8 cellular contexts compared by ENCODE assay signal in genomic region chr4:54227261-54228063, GRCh38. TPM values are rescaled to one million over a fixed set of nuclear protein-coding genes. Genes with fewer than 3 reads are reported as not detected.
DNase-seq lines count a peak whose midpoint lies in the region; ATAC-seq and TF ChIP-seq lines count a peak whose summit lies in the region.

No MANE protein-coding gene starts in this region.

- no peaks in the 10 kb centered on the region for H3K9me2 ChIP-seq in SK-N-SH

- H3K27me3 Mint-ChIP-seq in naive thymus-derived CD8-positive, alpha-beta T cell: peaks cover 29 to 98% (median 73%) of the 10 kb centered on the region in 5 donors

- TF ChIP-seq CTCF in AG04450 (IDR thresholded peaks at IDR 0.05; ENCODE audit: low read depth, low read length) (no peak), SK-N-SH (IDR thresholded peaks at IDR 0.05) (no peak), esophagus muscularis mucosa (IDR thresholded peaks at IDR 0.05) (no peak)

- H3K9me3 ChIP-seq in AG04450 (ENCODE audit: control insufficient read depth, insufficient read depth, low read length) (peaks cover 12% of the 10 kb centered on the region; the same call in 1 of the 2 replicates), SK-N-SH (no peaks in the 10 kb centered on the region), esophagus muscularis mucosa (no peaks in the 10 kb centered on the region)

- peaks cover 17 to 57% (median 51%) of the 10 kb centered on the region in 4 donors for H3K4me1 Mint-ChIP-seq in naive thymus-derived CD8-positive, alpha-beta T cell

- H3K79me2 ChIP-seq in SK-N-SH (ENCODE audit: insufficient read depth): peaks cover 26% of the 10 kb centered on the region

- CTCF ChIA-PET in AG04450 (lab: Charles Lee) (interaction anchor here (0.6 to 2.3 kb wide), 5 partner anchors 297 to 524 kb away, joined by 4 to 16 read pairs (median 6); no protein-coding TSS in a partner anchor), SK-N-SH (lab: Yijun Ruan, JAX) (interaction anchor here (0.8 to 6.1 kb wide), 24 partner anchors 10 to 1993 kb away, joined by 3 to 94 read pairs (median 4); no protein-coding TSS in a partner anchor)

- 2% methylated on average over 21 of the region's 36 CpGs for WGBS in SK-N-SH (ENCODE audit: low lambda C conversion rate)
- WGBS in esophagus muscularis mucosa: 3% methylated on average over 29 of the region's 36 CpGs

- H2AFZ ChIP-seq in SK-N-SH (ENCODE audit: low read depth): peak overlapping the region; percentile 84

- no peak for DNase-seq in AG04450 (ENCODE audit: low read depth, low spot score)
- DNase-seq in SK-N-SH: peak; percentile 77
- DNase-seq in esophagus muscularis mucosa (ENCODE audit: extremely low spot score): no peak
- DNase-seq in naive thymus-derived CD8-positive, alpha-beta T cell: no peak
- no peak for DNase-seq in stimulated activated naive CD4-positive, alpha-beta T cell treated with Interleukin-2 at 50 U/mL for 16 hours (lab: John Stamatoyannopoulos, UW)
- no peak for DNase-seq in GF-D8 (lab: John Stamatoyannopoulos, UW)
- no peak for DNase-seq in superior temporal gyrus (ENCODE audit: extremely low spot score)

- peak overlapping the region; percentile 46; the same call in 1 of the 2 replicates for H3K9ac ChIP-seq in SK-N-SH

- peaks cover 0 to 20% of the 10 kb centered on the region in 2 experiments; a peak in 2 of 4 replicates for H3K4me1 ChIP-seq in SK-N-SH (ENCODE audit: control insufficient read depth in 1 of 2, insufficient read depth in 2 of 2, low read depth in 1 of 2, low read length in 1 of 2)
- peaks cover 53 to 72% (median 61%) of the 10 kb centered on the region in 4 donors for H3K4me1 ChIP-seq in esophagus muscularis mucosa

- POLR2A ChIA-PET in AG04450 (lab: Yijun Ruan, JAX) (interaction anchor here (2.1 kb wide), 1 partner anchor 319 kb away, joined by 7 read pairs; no protein-coding TSS in a partner anchor), SK-N-SH (lab: Yijun Ruan, JAX) (no interaction called here)
- POLR2A ChIA-PET in naive thymus-derived CD8-positive, alpha-beta T cell (lab: Charles Lee): no interaction called here

- intact Hi-C loops in esophagus muscularis mucosa (cut with DNase I): loop anchor here (10.0 kb wide), 2 partner anchors 523 to 743 kb away; no protein-coding TSS in a partner anchor

- peak overlapping the region; percentile 92 for H3K4me2 ChIP-seq in SK-N-SH

- peak overlapping the region; percentile 75 for H3K27ac ChIP-seq in AG04450 (ENCODE audit: low read depth, low read length)
- peak overlapping the region; percentile 79 to 90; a peak in 3 of 4 replicates for H3K27ac ChIP-seq in SK-N-SH (ENCODE audit: low read depth in 2 of 2, low read length in 1 of 2)
- peak overlapping the region; percentile 51 to 71 (median 60) for H3K27ac ChIP-seq in esophagus muscularis mucosa (replicated peaks in 1 of 4)

- no peaks in the 10 kb centered on the region; the same call in 1 of the 2 replicates for H4K20me1 ChIP-seq in SK-N-SH (ENCODE audit: insufficient read depth)

- no peaks in the 10 kb centered on the region for H3K9me3 Mint-ChIP-seq in naive thymus-derived CD8-positive, alpha-beta T cell

- peak in 1 of 2 experiments; percentile 42; a peak in 2 of 4 replicates for TF ChIP-seq EP300 in SK-N-SH (IDR thresholded peaks at IDR 0.05; ENCODE audit: borderline replicate concordance in 1 of 2, low read depth in 1 of 2, low read length in 1 of 2)
- no peak for TF ChIP-seq EP300 in esophagus muscularis mucosa (IDR thresholded peaks at IDR 0.05)

- peak overlapping the region; percentile 56 to 87 (median 80) for H3K4me3 Mint-ChIP-seq in naive thymus-derived CD8-positive, alpha-beta T cell

- TF ChIP-seq RAD21 in SK-N-SH (IDR thresholded peaks at IDR 0.05; ENCODE audit: low read length): peak; percentile 17; the same call in 1 of the 2 replicates

- no peaks in the 10 kb centered on the region for H3K27me3 ChIP-seq in AG04450 (ENCODE audit: control insufficient read depth, insufficient read depth, low read length)
- H3K27me3 ChIP-seq in SK-N-SH (ENCODE audit: insufficient read depth): no peaks in the 10 kb centered on the region
- H3K27me3 ChIP-seq in esophagus muscularis mucosa: peaks cover 16 to 98% (median 73%) of the 10 kb centered on the region in 4 donors

- H3K4me3 ChIP-seq in AG04450 (ENCODE audit: low read depth, low read length): peak overlapping the region; percentile 97
- peak overlapping the region; percentile 64 to 85 for H3K4me3 ChIP-seq in SK-N-SH (ENCODE audit: low read depth in 2 of 2, low read length in 1 of 2)
- H3K4me3 ChIP-seq in esophagus muscularis mucosa: peak overlapping the region; percentile 47 to 71 (median 58)

- ATAC-seq in GM21447 (IDR thresholded peaks at IDR 0.05; ENCODE audit: unreplicated experiment): peak; percentile 25
- no peak for ATAC-seq in naive thymus-derived CD8-positive, alpha-beta T cell

- peaks cover 12% of the 10 kb centered on the region for H3F3A ChIP-seq in SK-N-SH (replicated peaks; ENCODE audit: insufficient read depth)

- H3K36me3 Mint-ChIP-seq in naive thymus-derived CD8-positive, alpha-beta T cell: peaks cover 0 to 3% (median 0%) of the 10 kb centered on the region in 3 donors

- H3K36me3 ChIP-seq in SK-N-SH (replicated peaks in 1 of 2; ENCODE audit: control insufficient read depth in 1 of 2, insufficient read depth in 2 of 2, low read length in 1 of 2) (no peaks in the 10 kb centered on the region), esophagus muscularis mucosa (no peaks in the 10 kb centered on the region)

- TF ChIP-seq POLR2A in esophagus muscularis mucosa (IDR thresholded peaks at IDR 0.05; ENCODE audit: low read depth): no peak

- peak overlapping the region in 1 of 10 donors; percentile 7 for H3K27ac Mint-ChIP-seq in naive thymus-derived CD8-positive, alpha-beta T cell

TF ChIP-seq in SK-N-SH, 30 proteins besides CTCF, POLR2A, EP300 and RAD21:
- TF ChIP-seq YY1 (IDR thresholded peaks at IDR 0.05; ENCODE audit: low read depth) (0 out of 2 replicates have a peak, but pooled peaks have one; percentile 30), POLR2AphosphoS5 (IDR thresholded peaks at IDR 0.05; ENCODE audit: low read depth, low read length) (0 out of 2 replicates have a peak, but pooled peaks have one; percentile 4), SIN3A (IDR thresholded peaks at IDR 0.05; ENCODE audit: borderline replicate concordance, low read depth, low read length) (0 out of 2 replicates have a peak, but pooled peaks have one; percentile 12), MXI1 (IDR thresholded peaks at IDR 0.05; ENCODE audit: low read depth, low read length) (peak; percentile 81), RFX5 (IDR thresholded peaks at IDR 0.05; ENCODE audit: low read length) (no peak), REST (IDR thresholded peaks at IDR 0.05; ENCODE audit: low read depth, low read length) (no peak)

RNA-seq across cellular contexts. Expression of gene PDGFRA, which starts 1.6 kb away (rescaled TPM):
- polyA plus RNA-seq in AG04450 (2011; rRNA removed) (380 and 464 TPM in 2 replicates), SK-N-SH (2012; rRNA removed) (25.3 and 28.6 TPM in 2 replicates)
- 547 and 747 TPM in 2 replicates for polyA minus RNA-seq in AG04450 (2011; rRNA and poly(A)+ RNA removed)
- 29.6 and 34.0 TPM in 2 replicates for polyA plus RNA-seq in SK-N-SH (2012; cell fraction: cytosol; rRNA removed)
- 17.9 and 26.6 TPM in 2 replicates for polyA plus RNA-seq in SK-N-SH (2012; cell fraction: nucleus; rRNA removed)
- 100 to 1,000 TPM in 3 of 4 donors, 10 to 100 TPM in 1; 95.2 to 181 (median 114) TPM for total RNA-seq in esophagus muscularis mucosa
- total RNA-seq in naive thymus-derived CD8-positive, alpha-beta T cell: not detected
- polyA plus RNA-seq in naive thymus-derived CD8-positive, alpha-beta T cell: not detected

Comparison
In these comparisons a context has a peak if more than half of its experiments do, and no peak if none do; other contexts are left out.
1. RNA of gene PDGFRA, which starts 1.6 kb away (polyA plus RNA-seq): 380 to 464 TPM in AG04450 and 17.9 to 34.0 TPM in SK-N-SH; not detected in naive thymus-derived CD8-positive, alpha-beta T cell; every median in the first group is over 10 times any median in the second.
2. Peak in every context shown above with its lines, with median percentiles within 50 percentile points of each other: H3K27ac ChIP-seq and H3K4me3 ChIP-seq.